In the genomic region with DNA sequence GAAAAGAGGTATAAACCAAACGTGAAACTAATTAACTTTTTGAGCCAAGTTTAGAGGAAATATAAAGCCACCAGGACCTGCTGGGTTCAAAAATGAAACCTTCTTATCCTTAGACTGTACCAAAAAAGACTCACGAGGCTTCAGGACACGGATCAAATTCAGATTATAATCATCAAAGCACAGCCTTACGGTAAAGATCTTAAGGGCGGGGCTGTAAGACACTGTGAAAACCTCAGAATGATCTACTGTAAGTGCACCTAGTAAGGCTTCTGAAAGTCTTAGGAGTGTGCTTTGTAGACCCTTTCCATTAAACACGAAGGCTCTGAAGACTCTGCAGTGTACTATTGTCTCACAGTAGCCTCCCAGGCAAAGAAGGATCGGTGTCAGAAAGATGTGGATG, we compare ENCODE assay signal across 16 cellular contexts. TPM values are rescaled to one million over a fixed set of nuclear protein-coding genes. Genes with fewer than 3 reads are reported as not detected.
A peak's percentile ranks its signal among the peaks of the same experiment; 100 is the strongest.
DNase-seq lines count a peak whose midpoint lies in the region; ATAC-seq and TF ChIP-seq lines count a peak whose summit lies in the region.
"Had no signal": no experiment of that assay in that cellular context is flagged by ENCODE, and none has a peak within 500 bp of the region (broad histone marks: within the 10 kb centered on the region; RNA-seq: fewer than 3 reads in every experiment).

No MANE protein-coding gene starts in this region.

- no peaks in the 10 kb centered on the region for H3K79me2 ChIP-seq in DND-41 (ENCODE audit: insufficient read depth, low read length)

- peaks cover 17% of the 10 kb centered on the region for H3K4me1 ChIP-seq in DND-41 (ENCODE audit: insufficient read depth, low read length)

- H3K27me3 Mint-ChIP-seq in activated T-cell treated with anti-CD3 and anti-CD28 coated beads, Interleukin-2, amount 50 U/mL, for 72 hours (ENCODE audit: low read depth): no peaks in the 10 kb centered on the region
- H3K27me3 Mint-ChIP-seq in activated CD4-positive, alpha-beta memory T cell treated with anti-CD3 and anti-CD28 coated beads, Interleukin-2, amount 10 ng/mL, durations not matched to agents 7 days and 5 days: no peaks in the 10 kb centered on the region
- no peaks in the 10 kb centered on the region for H3K27me3 Mint-ChIP-seq in osteocyte (ENCODE audit: unreplicated experiment)

- peak; percentile 64 to 76 for ATAC-seq in activated T-cell treated with anti-CD3 and anti-CD28 coated beads, Interleukin-2, amount 50 U/mL, for 72 hours (replicated peaks in 1 of 2)
- ATAC-seq in DND-41 (ENCODE audit: insufficient read depth, low read depth): peak; percentile 62; the same call in 2 of the 3 replicates
- ATAC-seq: HCT116 had no signal

- no peaks in the 10 kb centered on the region for H4K20me1 ChIP-seq in DND-41 (ENCODE audit: insufficient read depth, low read length)

- H3K36me3 Mint-ChIP-seq in activated T-cell treated with anti-CD3 and anti-CD28 coated beads, Interleukin-2, amount 50 U/mL, for 72 hours (ENCODE audit: insufficient read depth in 2 of 2): peaks cover 14 to 23% of the 10 kb centered on the region in 2 donors
- H3K36me3 Mint-ChIP-seq in activated CD4-positive, alpha-beta memory T cell treated with anti-CD3 and anti-CD28 coated beads, Interleukin-2, amount 10 ng/mL, durations not matched to agents 7 days and 5 days (ENCODE audit: low read depth): peaks cover 75% of the 10 kb centered on the region
- peaks cover 64% of the 10 kb centered on the region for H3K36me3 Mint-ChIP-seq in osteocyte (ENCODE audit: unreplicated experiment)

- H3K27me3 ChIP-seq in DND-41 (ENCODE audit: insufficient read depth, low read length, poor library complexity): no peaks in the 10 kb centered on the region

- H3K36me3 ChIP-seq in DND-41 (ENCODE audit: insufficient read depth, low read length): peaks cover 17% of the 10 kb centered on the region

- H3K4me3 Mint-ChIP-seq in activated T-cell treated with anti-CD3 and anti-CD28 coated beads, Interleukin-2, amount 50 U/mL, for 72 hours: peak overlapping the region; percentile 53 to 65
- peak overlapping the region; percentile 30 for H3K4me3 Mint-ChIP-seq in activated CD4-positive, alpha-beta memory T cell treated with anti-CD3 and anti-CD28 coated beads, Interleukin-2, amount 10 ng/mL, durations not matched to agents 7 days and 5 days
- H3K4me3 Mint-ChIP-seq in osteocyte (ENCODE audit: unreplicated experiment): no peak overlapping the region

- no peak overlapping the region for H3K4me2 ChIP-seq in DND-41 (ENCODE audit: insufficient read depth, low read length)
- H3K4me2 ChIP-seq: PC-9 had no signal

- POLR2A ChIA-PET in activated CD4-positive, alpha-beta memory T cell treated with anti-CD3 and anti-CD28 coated beads, Interleukin-2, amount 10 ng/mL, durations not matched to agents 7 days and 5 days (lab: Charles Lee): interaction anchor here (2.5 kb wide), 1 partner anchor 26 kb away, joined by 11 read pairs; the partner anchor contains the start of gene TARS3

- no peaks in the 10 kb centered on the region for H3K9me3 ChIP-seq in DND-41 (ENCODE audit: insufficient read depth, low read length, severe bottlenecking)

- DNase-seq in activated T-cell treated with anti-CD3 and anti-CD28 coated beads, Interleukin-2, amount 50 U/mL, for 72 hours: no peak
- no peak for DNase-seq in activated T-cell treated with anti-CD3 and anti-CD28 coated beads, Interleukin-2, amount 50 U/mL, for 48 hours
- no peak for DNase-seq in DND-41
- no peak for DNase-seq in activated CD4-positive, alpha-beta memory T cell treated with anti-CD3 and anti-CD28 coated beads, Interleukin-2, amount 10 ng/mL, durations not matched to agents 7 days and 5 days
- peak; percentile 3 for DNase-seq in osteocyte (ENCODE audit: extremely low spot score, unreplicated experiment)
- DNase-seq in stimulated activated CD4-positive, alpha-beta T cell treated with anti-CD3 and anti-CD28 coated beads, Interleukin-2, amount 100 ng/mL, for 48 hours: no peak
- no peak for DNase-seq in NCI-H187 (lab: John Stamatoyannopoulos, UW)
- DNase-seq: AML-193, GF-D8, NCI-H1930, NCI-H2171, NCI-H446 treated with DMSO at 0.1 percent for 48 hours, NCI-H748 treated with DMSO at 0.1 percent for 48 hours, PC-9 had no signal

- no peak overlapping the region for H2AFZ ChIP-seq in DND-41 (ENCODE audit: low read depth, low read length)
- H2AFZ ChIP-seq: GM23248, PC-9 had no signal

- TF ChIP-seq CTCF in DND-41 (IDR thresholded peaks at IDR 0.05; ENCODE audit: borderline replicate concordance, extremely low read depth, low read length, poor library complexity, severe bottlenecking) (no peak), osteocyte (IDR thresholded peaks at IDR 0.05) (no peak)

- H3K9me3 Mint-ChIP-seq in activated T-cell treated with anti-CD3 and anti-CD28 coated beads, Interleukin-2, amount 50 U/mL, for 72 hours: peaks cover 0 to 2% of the 10 kb centered on the region in 2 donors
- H3K9me3 Mint-ChIP-seq in activated CD4-positive, alpha-beta memory T cell treated with anti-CD3 and anti-CD28 coated beads, Interleukin-2, amount 10 ng/mL, durations not matched to agents 7 days and 5 days: no peaks in the 10 kb centered on the region
- H3K9me3 Mint-ChIP-seq in osteocyte (ENCODE audit: unreplicated experiment): no peaks in the 10 kb centered on the region

- peaks cover 39% of the 10 kb centered on the region for H3K4me1 Mint-ChIP-seq in activated T-cell treated with anti-CD3 and anti-CD28 coated beads, Interleukin-2, amount 50 U/mL, for 72 hours (ENCODE audit: low read depth)
- peaks cover 36% of the 10 kb centered on the region for H3K4me1 Mint-ChIP-seq in activated CD4-positive, alpha-beta memory T cell treated with anti-CD3 and anti-CD28 coated beads, Interleukin-2, amount 10 ng/mL, durations not matched to agents 7 days and 5 days
- H3K4me1 Mint-ChIP-seq in osteocyte (ENCODE audit: unreplicated experiment): no peaks in the 10 kb centered on the region

- H3K9ac ChIP-seq in DND-41 (ENCODE audit: low read depth, low read length): no peak overlapping the region
- H3K9ac ChIP-seq: GM23248 had no signal

- no peak overlapping the region for H3K4me3 ChIP-seq in DND-41 (ENCODE audit: low read depth in 1 of 2, low read length in 2 of 2)
- H3K4me3 ChIP-seq: GM23248, PC-9 had no signal

- CTCF ChIA-PET in activated CD4-positive, alpha-beta memory T cell treated with anti-CD3 and anti-CD28 coated beads, Interleukin-2, amount 10 ng/mL, durations not matched to agents 7 days and 5 days (lab: Charles Lee): interaction anchor here (0.5 to 2.3 kb wide), 4 partner anchors 24 to 1054 kb away, joined by 3 to 8 read pairs (median 4); partner anchors contain the start of gene TARS3

- H3K27ac Mint-ChIP-seq in activated T-cell treated with anti-CD3 and anti-CD28 coated beads, Interleukin-2, amount 50 U/mL, for 72 hours: peak overlapping the region; percentile 86
- peak overlapping the region; percentile 63 for H3K27ac Mint-ChIP-seq in activated CD4-positive, alpha-beta memory T cell treated with anti-CD3 and anti-CD28 coated beads, Interleukin-2, amount 10 ng/mL, durations not matched to agents 7 days and 5 days
- no peak overlapping the region for H3K27ac Mint-ChIP-seq in osteocyte (ENCODE audit: unreplicated experiment)

- no peak overlapping the region for H3K27ac ChIP-seq in DND-41 (ENCODE audit: low read length)
- H3K27ac ChIP-seq: GM23248, PC-9 had no signal

RNA-seq across cellular contexts. Expression of gene TARS3, which starts 26.8 kb away (rescaled TPM):
- 10 to 100 TPM; 12.6 to 14.2 TPM for total RNA-seq in activated T-cell treated with anti-CD3 and anti-CD28 coated beads, Interleukin-2, amount 50 U/mL, for 72 hours
- total RNA-seq in activated CD4-positive, alpha-beta memory T cell treated with anti-CD3 and anti-CD28 coated beads, Interleukin-2, amount 10 ng/mL, durations not matched to agents 7 days and 5 days: 10 to 100 TPM; 10.3 to 12.3 TPM
- total RNA-seq in osteocyte: 15.8 and 16.0 TPM in 2 replicates

RNA-seq across cellular contexts. Expression of gene TM2D3, which starts 45.3 kb away (rescaled TPM):
- total RNA-seq in activated T-cell treated with anti-CD3 and anti-CD28 coated beads, Interleukin-2, amount 50 U/mL, for 72 hours: 10 to 100 TPM; 32.7 to 40.7 TPM
- total RNA-seq in activated CD4-positive, alpha-beta memory T cell treated with anti-CD3 and anti-CD28 coated beads, Interleukin-2, amount 10 ng/mL, durations not matched to agents 7 days and 5 days: 10 to 100 TPM; 41.8 to 43.8 TPM
- 55.3 and 59.6 TPM in 2 replicates for total RNA-seq in osteocyte
